Comparison of ENCODE assay signal across 17 cellular contexts in genomic region chr21:44582055-44582454, GRCh38. TPM values are rescaled to one million over a fixed set of nuclear protein-coding genes. Genes with fewer than 3 reads are reported as not detected.
DNase-seq lines count a peak whose midpoint lies in the region; ATAC-seq and TF ChIP-seq lines count a peak whose summit lies in the region.
"Had no signal": no experiment of that assay in that cellular context is flagged by ENCODE, and none has a peak within 500 bp of the region (broad histone marks: within the 10 kb centered on the region; RNA-seq: fewer than 3 reads in every experiment).

No MANE protein-coding gene starts in this region.

- H3K4me3 ChIP-seq in neuronal stem cell (ENCODE audit: low read length in 2 of 2), result no peak overlapping the region

- H2BK15ac ChIP-seq in H9 (ENCODE audit: low read depth, low read length) (no peak overlapping the region), neuronal stem cell (ENCODE audit: low read length) (peak overlapping the region; percentile 8)

- no peak overlapping the region for H2BK5ac ChIP-seq in H9 (ENCODE audit: insufficient read length, low read length)
- H2BK5ac ChIP-seq in neuronal stem cell (ENCODE audit: low read length), result no peak overlapping the region

- H3K9me3 Mint-ChIP-seq in H9, result peaks cover 12 to 22% of the 10 kb centered on the region in 2 experiments

- H2AK5ac ChIP-seq in H9 (ENCODE audit: insufficient read length, low read length), result no peak overlapping the region
- no peak overlapping the region for H2AK5ac ChIP-seq in neuronal stem cell (ENCODE audit: low read depth, low read length)

- no CpG with 5 or more reads among the region's 15 CpGs for WGBS in H9 (ENCODE audit: extremely low coverage, insufficient read length, low lambda C conversion rate)
- WGBS in neuronal stem cell (ENCODE audit: extremely low coverage in 2 of 2, insufficient read length in 2 of 2, insufficient replicate concordance in 1 of 2), 2 donors, result no CpG with 5 or more reads among the region's 15 CpGs

- no peak overlapping the region for H4K5ac ChIP-seq in H9 (ENCODE audit: insufficient read length, low read depth, low read length)

- peaks cover 14% of the 10 kb centered on the region for H3K27me3 Mint-ChIP-seq in H9 (ENCODE audit: low read depth)

- no peaks in the 10 kb centered on the region for H3K79me2 ChIP-seq in H9 (ENCODE audit: insufficient read depth, low read length)

- DNase-seq in NCI-H510A treated with DMSO at 0.1 percent for 48 hours (lab: John Stamatoyannopoulos, UW) (peak; percentile 11), NCI-H510A (lab: John Stamatoyannopoulos, UW) (no peak), H9 (peak; percentile 21), NCI-H69 (lab: John Stamatoyannopoulos, UW) (peak; percentile 80), neuronal stem cell (ENCODE audit: low spot score) (no peak)
- DNase-seq: NCI-H1105 treated with DMSO at 0.1 percent for 48 hours, NCI-H1694 treated with DMSO at 0.1 percent for 48 hours, NCI-H524 treated with DMSO at 0.1 percent for 48 hours, SIG-M5 had no signal

- H3K79me1 ChIP-seq in H9 (ENCODE audit: insufficient read depth, low read depth, low read length, poor library complexity, severe bottlenecking) (no peaks in the 10 kb centered on the region), neuronal stem cell (ENCODE audit: low read depth, low read length) (no peaks in the 10 kb centered on the region)

- H3K23ac ChIP-seq in H9 (ENCODE audit: insufficient read length, low read depth, low read length) (no peak overlapping the region), neuronal stem cell (ENCODE audit: low read depth, low read length, poor library complexity) (no peak overlapping the region)

- H3K9me3 ChIP-seq in H9 (ENCODE audit: control insufficient read depth, low read depth, low read length), result no peaks in the 10 kb centered on the region
- peaks cover 6 to 7% of the 10 kb centered on the region in 2 donors for H3K9me3 ChIP-seq in neuronal stem cell (replicated peaks in 1 of 2; ENCODE audit: control insufficient read depth in 2 of 2, insufficient read depth in 1 of 2, low read depth in 1 of 2, low read length in 2 of 2)

- H2BK12ac ChIP-seq in H9 (ENCODE audit: insufficient read length, low read depth, low read length), result no peak overlapping the region
- H2BK12ac ChIP-seq in neuronal stem cell (ENCODE audit: low read length), result no peak overlapping the region

- H3K4me3 Mint-ChIP-seq in H9, result no peak overlapping the region

- no peaks in the 10 kb centered on the region for H3K27me3 ChIP-seq in H9 (ENCODE audit: insufficient read depth, low read length)
- peaks cover 0 to 6% (median 0%) of the 10 kb centered on the region in 3 experiments for H3K27me3 ChIP-seq in neuronal stem cell (ENCODE audit: control insufficient read depth in 3 of 3, insufficient read depth in 3 of 3, low read depth in 1 of 3, low read length in 3 of 3)

- no peak overlapping the region for H3K27ac Mint-ChIP-seq in H9

- no peaks in the 10 kb centered on the region for H3K36me3 ChIP-seq in neuronal stem cell (replicated peaks in 1 of 2; ENCODE audit: control insufficient read depth in 2 of 2, insufficient read depth in 2 of 2, low read length in 2 of 2)

- H4K20me1 ChIP-seq in H9 (ENCODE audit: control insufficient read depth, insufficient read depth, insufficient read length), result no peaks in the 10 kb centered on the region

- H3K14ac ChIP-seq in H9 (ENCODE audit: insufficient read depth, low read length) (no peak overlapping the region), neuronal stem cell (ENCODE audit: low read length) (no peak overlapping the region)

- H4K91ac ChIP-seq in H9 (ENCODE audit: insufficient read length, low read depth, low read length), result no peak overlapping the region
- H4K91ac ChIP-seq in neuronal stem cell (ENCODE audit: low read depth, low read length, poor library complexity), result no peak overlapping the region

- H2AFZ ChIP-seq in H9 (ENCODE audit: low read length) (no peak overlapping the region), neuronal stem cell (ENCODE audit: low read length) (no peak overlapping the region)

- H3K4me1 Mint-ChIP-seq in H9, result peaks cover 22 to 23% of the 10 kb centered on the region in 2 experiments

- no peak overlapping the region for H3T11ph ChIP-seq in H9 (ENCODE audit: low read length)

- ATAC-seq in GM19463 (IDR thresholded peaks at IDR 0.05; ENCODE audit: unreplicated experiment), result no peak
- ATAC-seq in HG03280 (IDR thresholded peaks at IDR 0.05; ENCODE audit: unreplicated experiment), result no peak
- no peak for ATAC-seq in esophagus mucosa

- H2BK120ac ChIP-seq in H9 (ENCODE audit: low read depth, low read length, poor library complexity, severe bottlenecking) (no peak overlapping the region), neuronal stem cell (ENCODE audit: low read depth, low read length) (no peak overlapping the region)

- H3K27ac ChIP-seq in H9 (ENCODE audit: insufficient read length, low read depth, low read length) (no peak overlapping the region), neuronal stem cell (replicated peaks; ENCODE audit: low read length) (no peak overlapping the region)
- H3K27ac ChIP-seq: C4-2B had no signal

- H3K4me2 ChIP-seq in H9 (ENCODE audit: insufficient read depth, insufficient read length, low read length), result no peak overlapping the region
- H3K4me2 ChIP-seq in neuronal stem cell (ENCODE audit: insufficient read depth, low read length, poor library complexity, severe bottlenecking), result no peak overlapping the region

- H3K18ac ChIP-seq in H9 (ENCODE audit: insufficient read length, low read depth, low read length), result no peak overlapping the region
- peak overlapping the region; percentile 4 for H3K18ac ChIP-seq in neuronal stem cell (ENCODE audit: low read length)

- no peak overlapping the region for H3K56ac ChIP-seq in H9 (ENCODE audit: insufficient read length, low read depth, low read length)

- no peak for TF ChIP-seq CTCF in H9 (conservative IDR thresholded peaks at IDR 0.05)

- no peaks in the 10 kb centered on the region for H3K4me1 ChIP-seq in H9 (ENCODE audit: insufficient read depth, low read length)
- no peaks in the 10 kb centered on the region for H3K4me1 ChIP-seq in neuronal stem cell (ENCODE audit: control insufficient read depth in 2 of 2, insufficient read depth in 1 of 2, low read depth in 1 of 2, low read length in 2 of 2)

- H2BK20ac ChIP-seq in H9 (ENCODE audit: low read depth, low read length, poor library complexity, severe bottlenecking), result no peak overlapping the region

- H3K9ac ChIP-seq in H9 (ENCODE audit: extremely low read depth, insufficient read length, low read length) (no peak overlapping the region), neuronal stem cell (ENCODE audit: low read depth, low read length, poor library complexity) (no peak overlapping the region)

- peaks cover 0 to 24% (median 6%) of the 10 kb centered on the region in 3 experiments; a peak in 5 of 7 replicates for H3K36me3 Mint-ChIP-seq in H9 (ENCODE audit: insufficient read depth in 1 of 3, low read depth in 3 of 3)

- no peak overlapping the region for H3K4ac ChIP-seq in H9 (ENCODE audit: low read depth, low read length)
- H3K4ac ChIP-seq in neuronal stem cell (ENCODE audit: low read length), result no peak overlapping the region

- no peaks in the 10 kb centered on the region for H3K23me2 ChIP-seq in H9 (ENCODE audit: insufficient read length, low read depth, low read length, poor library complexity, severe bottlenecking)

- H4K8ac ChIP-seq in H9 (replicated peaks; ENCODE audit: insufficient read length, low read depth, low read length) (no peak overlapping the region), neuronal stem cell (ENCODE audit: low read depth, low read length) (no peak overlapping the region)

RNA-seq across cellular contexts. Expression of gene KRTAP10-5, which starts 1.7 kb away (rescaled TPM):
- not detected in 2 replicates for total RNA-seq in H9 (2021)
- polyA plus RNA-seq in neuronal stem cell (2013, experiment 1 of 2), result not detected
- not detected for polyA plus RNA-seq in neuronal stem cell (2013, experiment 2 of 2)
- total RNA-seq in esophagus mucosa, result not detected
- total RNA-seq: A673, H4, MCF 10A, OCI-LY7 had no signal

RNA-seq across cellular contexts. Expression of gene KRTAP10-4, which starts 8.5 kb away (rescaled TPM):
- total RNA-seq in H9 (2021), result not detected in 2 replicates
- polyA plus RNA-seq in neuronal stem cell (2013, experiment 1 of 2), result not detected
- polyA plus RNA-seq in neuronal stem cell (2013, experiment 2 of 2), result 0.01 TPM
- not detected for total RNA-seq in esophagus mucosa
- total RNA-seq: A673, H4, MCF 10A, OCI-LY7 had no signal

RNA-seq across cellular contexts. Expression of gene KRTAP10-6, which starts 10.2 kb away (rescaled TPM):
- total RNA-seq in H9 (2021) (not detected in 2 replicates), esophagus mucosa (not detected)
- polyA plus RNA-seq in neuronal stem cell (2013, experiment 1 of 2), result 0.06 TPM
- polyA plus RNA-seq in neuronal stem cell (2013, experiment 2 of 2), result not detected
- total RNA-seq: H4, MCF 10A, OCI-LY7 had no signal

RNA-seq across cellular contexts. Expression of gene KRTAP10-7, which starts 18.3 kb away (rescaled TPM):
- total RNA-seq in H9 (2021) (not detected in 2 replicates), esophagus mucosa (not detected)
- not detected for polyA plus RNA-seq in neuronal stem cell (2013, experiment 1 of 2)
- polyA plus RNA-seq in neuronal stem cell (2013, experiment 2 of 2), result 0.03 TPM
- total RNA-seq: A673, H4, MCF 10A, OCI-LY7 had no signal

RNA-seq across cellular contexts. Expression of gene KRTAP10-3, which starts 23.5 kb away (rescaled TPM):
- total RNA-seq in H9 (2021), result not detected in 2 replicates
- not detected for polyA plus RNA-seq in neuronal stem cell (2013, experiment 1 of 2)
- not detected for polyA plus RNA-seq in neuronal stem cell (2013, experiment 2 of 2)
- not detected for total RNA-seq in esophagus mucosa
- total RNA-seq: H4, MCF 10A, OCI-LY7 had no signal

Comparison
In these comparisons a context has a peak if more than half of its experiments do, and no peak if none do; other contexts are left out.
1. DNase-seq: peak in NCI-H510A treated with DMSO at 0.1 percent for 48 hours (single experiment), H9 (single experiment) and NCI-H69 (single experiment); none in NCI-H510A (single experiment) and neuronal stem cell (single experiment).